In the genomic region with DNA sequence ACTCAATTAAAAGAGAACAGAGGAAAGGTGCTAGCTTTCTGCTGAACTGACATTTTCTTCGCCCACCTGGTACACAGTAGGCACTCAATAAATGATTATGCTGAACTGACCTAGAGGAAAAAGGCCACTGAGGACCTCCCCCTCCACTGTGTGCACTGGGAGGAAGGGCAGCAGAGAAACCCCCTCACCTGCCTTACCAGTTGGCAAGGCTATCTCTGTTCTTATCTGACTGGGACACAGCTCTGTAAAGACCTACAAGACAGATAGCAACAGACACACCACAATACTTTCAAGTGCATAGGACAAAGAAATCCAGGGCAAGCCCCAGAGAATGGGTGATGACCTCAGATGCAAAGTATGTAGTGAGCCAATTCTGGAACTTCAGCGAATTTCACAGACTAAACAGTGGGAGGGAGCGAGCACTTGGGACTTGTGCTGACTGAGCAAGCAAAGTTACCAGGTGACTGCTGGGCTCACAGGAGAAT, we compare ENCODE assay signal across 8 cellular contexts. TPM values are rescaled to one million over a fixed set of nuclear protein-coding genes. Genes with fewer than 3 reads are reported as not detected.
DNase-seq lines count a peak whose midpoint lies in the region; ATAC-seq and TF ChIP-seq lines count a peak whose summit lies in the region.

No MANE protein-coding gene starts in this region.

- peak overlapping the region; percentile 51 for H3K4me2 ChIP-seq in fibroblast of lung (ENCODE audit: extremely low read depth, insufficient read depth, low read length)

- H3K27ac ChIP-seq in fibroblast of lung (ENCODE audit: insufficient read depth, low read length), result peak overlapping the region; percentile 76
- no peak overlapping the region for H3K27ac ChIP-seq in effector memory CD4-positive, alpha-beta T cell (ENCODE audit: insufficient read depth, low read length, poor library complexity, severe bottlenecking)

- H3K9me3 ChIP-seq in fibroblast of lung (ENCODE audit: control insufficient read depth, insufficient read depth, low read depth, low read length), result no peaks in the 10 kb centered on the region
- H3K9me3 ChIP-seq in effector memory CD4-positive, alpha-beta T cell (ENCODE audit: control insufficient read depth, low read length), result no peaks in the 10 kb centered on the region

- H3K36me3 ChIP-seq in fibroblast of lung (ENCODE audit: control insufficient read depth, insufficient read depth, low read length), result no peaks in the 10 kb centered on the region
- no peaks in the 10 kb centered on the region for H3K36me3 ChIP-seq in effector memory CD4-positive, alpha-beta T cell (ENCODE audit: control insufficient read depth, insufficient read depth, low read length)

- peak; percentile 42 for ATAC-seq in GM18907 (IDR thresholded peaks at IDR 0.05; ENCODE audit: unreplicated experiment)

- H3K4me1 ChIP-seq in fibroblast of lung (ENCODE audit: control insufficient read depth, extremely low read depth, insufficient read depth, low read length), result peaks cover 14% of the 10 kb centered on the region
- H3K4me1 ChIP-seq in effector memory CD4-positive, alpha-beta T cell (ENCODE audit: control insufficient read depth, insufficient read depth, low read length, poor library complexity, severe bottlenecking), result no peaks in the 10 kb centered on the region

- H2AFZ ChIP-seq in fibroblast of lung (ENCODE audit: low read length), result no peak overlapping the region

- no peaks in the 10 kb centered on the region for H3K27me3 ChIP-seq in fibroblast of lung (ENCODE audit: control insufficient read depth, insufficient read depth, low read length)
- H3K27me3 ChIP-seq in effector memory CD4-positive, alpha-beta T cell (replicated peaks; ENCODE audit: control insufficient read depth, insufficient read depth, low read length, poor library complexity, severe bottlenecking), result no peaks in the 10 kb centered on the region

- no peak overlapping the region for H3K9ac ChIP-seq in fibroblast of lung (ENCODE audit: insufficient read depth, low read length)

- DNase-seq in LHCN-M2 (ENCODE audit: low read depth) (peak; percentile 88), fibroblast of lung (ENCODE audit: low read depth in 2 of 2) (peak; percentile 74 to 96), renal cortical epithelial cell (ENCODE audit: low read depth) (peak; percentile 90), GOT3 (lab: John Stamatoyannopoulos, UW) (no peak), NCI-H82 (lab: John Stamatoyannopoulos, UW) (no peak)
- DNase-seq in effector memory CD4-positive, alpha-beta T cell, result no peak
- DNase-seq in stimulated activated CD4-positive, alpha-beta T cell treated with anti-CD3 and anti-CD28 coated beads, Interleukin-15, amount 100 ng/mL, for 24 hours, result no peak

- TF ChIP-seq CTCF in fibroblast of lung (conservative IDR thresholded peaks at IDR 0.05 in 1 of 2, IDR thresholded peaks at IDR 0.05 in 1 of 2; ENCODE audit: low read depth in 1 of 2, low read length in 2 of 2), result no peak

- peaks cover 4% of the 10 kb centered on the region for H3K79me2 ChIP-seq in fibroblast of lung (ENCODE audit: control insufficient read depth, insufficient read depth, low read length)

- no peaks in the 10 kb centered on the region for H4K20me1 ChIP-seq in fibroblast of lung (ENCODE audit: control insufficient read depth, extremely low read depth, insufficient read depth, low read length)

- no peak overlapping the region for H3K4me3 ChIP-seq in fibroblast of lung (replicated peaks in 1 of 4; ENCODE audit: control extremely low read depth in 1 of 4, insufficient read depth in 1 of 4, low read depth in 3 of 4, low read length in 4 of 4)
- H3K4me3 ChIP-seq in effector memory CD4-positive, alpha-beta T cell (ENCODE audit: insufficient read depth, low read depth, low read length, poor library complexity, severe bottlenecking), result no peak overlapping the region

RNA-seq across cellular contexts. Expression of a gene that starts 30.4 kb away (rescaled TPM):
- total RNA-seq in LHCN-M2 (2014; rRNA removed) (5.1 and 6.3 TPM in 2 replicates), fibroblast of lung (12.1 and 24.3 TPM in 2 replicates), renal cortical epithelial cell (19.4 and 45.8 TPM in 2 replicates)
- polyA plus RNA-seq in LHCN-M2 (2012), result 167 TPM
- polyA plus RNA-seq in fibroblast of lung, result 199 and 390 TPM in 2 replicates
- polyA plus RNA-seq in fibroblast of lung (2012), result 236 and 460 TPM in 2 replicates
- 188 and 437 TPM in 2 replicates for polyA minus RNA-seq in fibroblast of lung (ENCODE audit: low replicate concordance)

Comparison
In these comparisons a context has a peak if more than half of its experiments do, and no peak if none do; other contexts are left out.
1. DNase-seq: peak in LHCN-M2 (single experiment), fibroblast of lung (2 of 2) and renal cortical epithelial cell (single experiment); none in GOT3 (single experiment), effector memory CD4-positive, alpha-beta T cell (0 of 3), stimulated activated CD4-positive, alpha-beta T cell treated with anti-CD3 and anti-CD28 coated beads, Interleukin-15, amount 100 ng/mL, for 24 hours (single experiment) and NCI-H82 (single experiment).